11 cellular contexts compared by ENCODE assay signal in genomic region chr1:157147906-157148717, GRCh38. TPM values are rescaled to one million over a fixed set of nuclear protein-coding genes. Genes with fewer than 3 reads are reported as not detected.
DNase-seq lines count a peak whose midpoint lies in the region; ATAC-seq, FAIRE-seq and TF ChIP-seq lines count a peak whose summit lies in the region.
"Had no signal": no experiment of that assay in that cellular context is flagged by ENCODE, and none has a peak within 500 bp of the region (broad histone marks: within the 10 kb centered on the region; RNA-seq: fewer than 3 reads in every experiment).

No MANE protein-coding gene starts in this region.

- no peaks in the 10 kb centered on the region for H3K9me3 Mint-ChIP-seq in activated CD8-positive, alpha-beta T cell treated with anti-CD3 and anti-CD28 coated beads, Interleukin-2, amount 10 ng/mL, durations not matched to agents 7 days and 5 days (ENCODE audit: insufficient read depth)

- no TSS peak for BruUV-seq in HCT116 (replicated peaks; lab: Mats Ljungman, UMichigan)

- FAIRE-seq in H54 (lab: Jason Lieb, UNC) = no peak

- H3K27ac ChIP-seq in HCT116 (ENCODE audit: low read depth, low read length) (no peak overlapping the region), left lung (peak overlapping the region in 1 of 2 donors; percentile 49)
- H3K27ac ChIP-seq: RWPE1 had no signal

- H3K36me3 ChIP-seq in HCT116 (ENCODE audit: control insufficient read depth in 1 of 2, insufficient read depth in 2 of 2, low read length in 2 of 2) = no peaks in the 10 kb centered on the region
- H3K36me3 ChIP-seq in left lung = no peaks in the 10 kb centered on the region

- no peak for TF ChIP-seq POLR2A in HCT116 (IDR thresholded peaks at IDR 0.05; ENCODE audit: borderline replicate concordance, extremely low read depth, insufficient read depth, insufficient read length)
- no peak for TF ChIP-seq POLR2A in H54 (IDR thresholded peaks at IDR 0.05; ENCODE audit: low read depth, low read length)

- no peaks in the 10 kb centered on the region for H3K36me3 Mint-ChIP-seq in activated CD8-positive, alpha-beta T cell treated with anti-CD3 and anti-CD28 coated beads, Interleukin-2, amount 10 ng/mL, durations not matched to agents 7 days and 5 days (ENCODE audit: low read depth)

- H3K9me2 ChIP-seq in HCT116 (ENCODE audit: insufficient read depth) = no peaks in the 10 kb centered on the region

- H3K4me3 ChIP-seq in HCT116 (replicated peaks in 1 of 2; ENCODE audit: low read depth in 1 of 2, low read length in 2 of 2) = no peak overlapping the region
- no peak overlapping the region for H3K4me3 ChIP-seq in left lung

- ATAC-seq in HCT116 = no peak
- ATAC-seq in activated CD8-positive, alpha-beta T cell treated with anti-CD3 and anti-CD28 coated beads, Interleukin-2, amount 10 ng/mL, durations not matched to agents 7 days and 5 days = no peak
- peak; percentile 75 for ATAC-seq in left lung
- no peak for ATAC-seq in GM21367 (IDR thresholded peaks at IDR 0.05; ENCODE audit: unreplicated experiment)
- no peak for ATAC-seq in GM21423 (IDR thresholded peaks at IDR 0.05; ENCODE audit: unreplicated experiment)
- no peak for ATAC-seq in HG03520 (IDR thresholded peaks at IDR 0.05; ENCODE audit: unreplicated experiment)
- ATAC-seq: left cardiac atrium had no signal

- no peak for TF ChIP-seq RAD21 in HCT116 (IDR thresholded peaks at IDR 0.05; ENCODE audit: low read depth)

- peak overlapping the region; percentile 47 for H3K27ac Mint-ChIP-seq in activated CD8-positive, alpha-beta T cell treated with anti-CD3 and anti-CD28 coated beads, Interleukin-2, amount 10 ng/mL, durations not matched to agents 7 days and 5 days

- H3K79me2 ChIP-seq in HCT116 (ENCODE audit: insufficient read depth, low read length) = no peaks in the 10 kb centered on the region

- no peak overlapping the region for H3K9ac ChIP-seq in HCT116 (ENCODE audit: low read length)

- TF ChIP-seq CTCF in HCT116 (IDR thresholded peaks at IDR 0.05 in 2 of 3, conservative IDR thresholded peaks at IDR 0.05 in 1 of 3; ENCODE audit: borderline replicate concordance in 1 of 3, insufficient read depth in 1 of 3, low read depth in 2 of 3, low read length in 2 of 3) (no peak), left lung (IDR thresholded peaks at IDR 0.05) (no peak)

- RAD21 ChIA-PET in HCT116 (lab: Charles Lee; ENCODE audit: low non-redundant PET in 1 of 2, low total read pairs in 2 of 2, uncharacterized antibody in 2 of 2, unreplicated experiment in 2 of 2) = no interaction called here

- H3K9me3 ChIP-seq in HCT116 (ENCODE audit: control insufficient read depth in 1 of 2, insufficient read depth in 1 of 2, low read depth in 1 of 2, low read length in 2 of 2) = no peaks in the 10 kb centered on the region
- no peaks in the 10 kb centered on the region for H3K9me3 ChIP-seq in left lung

- H3K4me2 ChIP-seq in HCT116 (ENCODE audit: low read length) = no peak overlapping the region

- peaks cover 6% of the 10 kb centered on the region for H3K27me3 Mint-ChIP-seq in activated CD8-positive, alpha-beta T cell treated with anti-CD3 and anti-CD28 coated beads, Interleukin-2, amount 10 ng/mL, durations not matched to agents 7 days and 5 days (ENCODE audit: low read depth)

- CTCF ChIA-PET in HCT116 (lab: Charles Lee) = interaction anchor here (1.0 to 1.3 kb wide), 3 partner anchors 8 to 58 kb away, joined by 3 to 6 read pairs (median 3); no protein-coding TSS in a partner anchor
- CTCF ChIA-PET in activated CD8-positive, alpha-beta T cell treated with anti-CD3 and anti-CD28 coated beads, Interleukin-2, amount 10 ng/mL, durations not matched to agents 7 days and 5 days (lab: Charles Lee) = interaction anchor here (1.8 to 13.2 kb wide), 4 partner anchors 9 to 74 kb away, joined by 5 to 470 read pairs (median 12); no protein-coding TSS in a partner anchor

- peak; percentile 47 for DNase-seq in A172 (ENCODE audit: low spot score)
- DNase-seq in HCT116 (ENCODE audit: low read depth, low spot score) = no peak
- DNase-seq in activated CD8-positive, alpha-beta T cell treated with anti-CD3 and anti-CD28 coated beads, Interleukin-2, amount 10 ng/mL, durations not matched to agents 7 days and 5 days = no peak
- no peak for DNase-seq in left lung
- DNase-seq in H54 (ENCODE audit: insufficient read length, low spot score) = no peak
- DNase-seq: activated T-cell treated with anti-CD3 and anti-CD28 coated beads for 4 hours, left cardiac atrium had no signal

- POLR2A ChIA-PET in HCT116 (lab: Charles Lee) = no interaction called here
- POLR2A ChIA-PET in activated CD8-positive, alpha-beta T cell treated with anti-CD3 and anti-CD28 coated beads, Interleukin-2, amount 10 ng/mL, durations not matched to agents 7 days and 5 days (lab: Charles Lee) = no interaction called here

- peaks cover 22% of the 10 kb centered on the region for H3K4me1 Mint-ChIP-seq in activated CD8-positive, alpha-beta T cell treated with anti-CD3 and anti-CD28 coated beads, Interleukin-2, amount 10 ng/mL, durations not matched to agents 7 days and 5 days (ENCODE audit: low read depth)

- H4K20me1 ChIP-seq in HCT116 (ENCODE audit: insufficient read depth) = no peaks in the 10 kb centered on the region

- H2AFZ ChIP-seq in HCT116 (ENCODE audit: low read depth, low read length, poor library complexity, severe bottlenecking) = no peak overlapping the region

- H3K4me1 ChIP-seq in HCT116 (ENCODE audit: control insufficient read depth in 1 of 2, insufficient read depth in 2 of 2, low read length in 2 of 2) = peaks cover 0 to 5% of the 10 kb centered on the region in 2 experiments; a peak in 2 of 4 replicates
- H3K4me1 ChIP-seq in left lung = peaks cover 4 to 8% of the 10 kb centered on the region in 2 donors

- no peaks in the 10 kb centered on the region for H3K27me3 ChIP-seq in HCT116 (ENCODE audit: insufficient read depth, low read length)
- H3K27me3 ChIP-seq in left lung = no peaks in the 10 kb centered on the region

- no peak overlapping the region for H3K4me3 Mint-ChIP-seq in activated CD8-positive, alpha-beta T cell treated with anti-CD3 and anti-CD28 coated beads, Interleukin-2, amount 10 ng/mL, durations not matched to agents 7 days and 5 days

- intact Hi-C loops in HCT116 (cut with micrococcal nuclease) = no loop called here
- intact Hi-C loops in left lung (cut with DNase I) = no loop called here

TF ChIP-seq in HCT116, 20 proteins besides CTCF, POLR2A, EP300 and RAD21:
- TF ChIP-seq JUND (IDR thresholded peaks at IDR 0.05) = peak; percentile 9; the same call in 1 of the 2 replicates
- no peak for TF ChIP-seq ZBTB33 (IDR thresholded peaks at IDR 0.05; ENCODE audit: extremely low read depth, insufficient replicate concordance, low read length)
- no peak for TF ChIP-seq EGR1 (IDR thresholded peaks at IDR 0.05; ENCODE audit: low read depth)
- no peak for TF ChIP-seq YY1 (IDR thresholded peaks at IDR 0.05; ENCODE audit: extremely low read depth, insufficient replicate concordance, low read depth, low read length)
- no peak for TF ChIP-seq REST (IDR thresholded peaks at IDR 0.05; ENCODE audit: low read depth)

RNA-seq across cellular contexts. Expression of gene ETV3, which starts 9.9 kb away (rescaled TPM):
- total RNA-seq in A172 (2014; rRNA removed; shearing (Covaris generic)) = 6.7 and 7.6 TPM in 2 replicates
- total RNA-seq in HCT116 (2021; ENCODE audit: unreplicated experiment) = 21.2 TPM
- polyA plus RNA-seq in HCT116 (2012) = 10.0 and 11.0 TPM in 2 replicates
- total RNA-seq in activated CD8-positive, alpha-beta T cell treated with anti-CD3 and anti-CD28 coated beads, Interleukin-2, amount 10 ng/mL, durations not matched to agents 7 days and 5 days = 10 to 100 TPM; 38.2 to 40.2 TPM
- total RNA-seq in left lung = 10 to 100 TPM; 23.3 to 26.3 TPM

RNA-seq across cellular contexts. Expression of gene ETV3L, which starts 48.5 kb away (rescaled TPM):
- total RNA-seq in A172 (2014; rRNA removed; shearing (Covaris generic)) = not detected in 2 replicates
- not detected for total RNA-seq in HCT116 (2021; ENCODE audit: unreplicated experiment)
- polyA plus RNA-seq in HCT116 (2012) = not detected in 2 replicates
- total RNA-seq in activated CD8-positive, alpha-beta T cell treated with anti-CD3 and anti-CD28 coated beads, Interleukin-2, amount 10 ng/mL, durations not matched to agents 7 days and 5 days = not detected
- total RNA-seq in left lung = not detected
- total RNA-seq: left cardiac atrium had no signal
